In the genomic region with DNA sequence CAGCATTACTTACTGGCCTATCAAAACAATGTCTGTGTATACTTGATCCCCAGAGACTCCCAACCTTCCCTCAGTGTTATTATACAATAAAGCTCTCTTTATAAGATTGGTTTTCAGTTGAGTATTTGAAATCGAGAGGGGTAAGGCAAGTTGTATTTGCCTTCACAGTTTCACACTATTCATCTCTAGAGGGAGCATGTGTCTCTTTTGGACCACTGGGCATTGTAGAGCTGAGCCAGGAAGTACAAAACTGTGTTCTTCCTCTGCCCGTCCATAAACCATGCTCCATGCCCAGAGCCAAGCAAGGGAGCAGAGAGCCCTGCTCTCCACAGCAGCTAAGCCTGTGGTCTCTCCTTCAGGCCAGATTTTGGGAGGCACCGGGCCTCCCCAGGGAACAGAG, we compare ENCODE assay signal across 1 cellular context.
TF ChIP-seq lines count a peak whose summit lies in the region.

No MANE protein-coding gene starts in this region.

TF ChIP-seq in GM12878, 131 proteins besides CTCF, POLR2A, EP300 and RAD21 (continued from another document):
- no peak for TF ChIP-seq ETV6 (conservative IDR thresholded peaks at IDR 0.05 in 1 of 2, IDR thresholded peaks at IDR 0.05 in 1 of 2; ENCODE audit: borderline replicate concordance in 1 of 2, low read depth in 1 of 2)
- TF ChIP-seq, protein P1, sequence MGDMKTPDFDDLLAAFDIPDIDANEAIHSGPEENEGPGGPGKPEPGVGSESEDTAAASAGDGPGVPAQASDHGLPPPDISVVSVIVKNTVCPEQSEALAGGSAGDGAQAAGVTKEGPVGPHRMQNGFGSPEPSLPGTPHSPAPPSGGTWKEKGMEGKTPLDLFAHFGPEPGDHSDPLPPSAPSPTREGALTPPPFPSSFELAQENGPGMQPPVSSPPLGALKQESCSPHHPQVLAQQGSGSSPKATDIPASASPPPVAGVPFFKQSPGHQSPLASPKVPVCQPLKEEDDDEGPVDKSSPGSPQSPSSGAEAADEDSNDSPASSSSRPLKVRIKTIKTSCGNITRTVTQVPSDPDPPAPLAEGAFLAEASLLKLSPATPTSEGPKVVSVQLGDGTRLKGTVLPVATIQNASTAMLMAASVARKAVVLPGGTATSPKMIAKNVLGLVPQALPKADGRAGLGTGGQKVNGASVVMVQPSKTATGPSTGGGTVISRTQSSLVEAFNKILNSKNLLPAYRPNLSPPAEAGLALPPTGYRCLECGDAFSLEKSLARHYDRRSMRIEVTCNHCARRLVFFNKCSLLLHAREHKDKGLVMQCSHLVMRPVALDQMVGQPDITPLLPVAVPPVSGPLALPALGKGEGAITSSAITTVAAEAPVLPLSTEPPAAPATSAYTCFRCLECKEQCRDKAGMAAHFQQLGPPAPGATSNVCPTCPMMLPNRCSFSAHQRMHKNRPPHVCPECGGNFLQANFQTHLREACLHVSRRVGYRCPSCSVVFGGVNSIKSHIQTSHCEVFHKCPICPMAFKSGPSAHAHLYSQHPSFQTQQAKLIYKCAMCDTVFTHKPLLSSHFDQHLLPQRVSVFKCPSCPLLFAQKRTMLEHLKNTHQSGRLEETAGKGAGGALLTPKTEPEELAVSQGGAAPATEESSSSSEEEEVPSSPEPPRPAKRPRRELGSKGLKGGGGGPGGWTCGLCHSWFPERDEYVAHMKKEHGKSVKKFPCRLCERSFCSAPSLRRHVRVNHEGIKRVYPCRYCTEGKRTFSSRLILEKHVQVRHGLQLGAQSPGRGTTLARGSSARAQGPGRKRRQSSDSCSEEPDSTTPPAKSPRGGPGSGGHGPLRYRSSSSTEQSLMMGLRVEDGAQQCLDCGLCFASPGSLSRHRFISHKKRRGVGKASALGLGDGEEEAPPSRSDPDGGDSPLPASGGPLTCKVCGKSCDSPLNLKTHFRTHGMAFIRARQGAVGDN (IDR thresholded peaks at IDR 0.05), result no peak
- no peak for TF ChIP-seq SPI1 (IDR thresholded peaks at IDR 0.05; ENCODE audit: borderline replicate concordance, insufficient read depth, low read depth, low read length)
- TF ChIP-seq, protein P2, sequence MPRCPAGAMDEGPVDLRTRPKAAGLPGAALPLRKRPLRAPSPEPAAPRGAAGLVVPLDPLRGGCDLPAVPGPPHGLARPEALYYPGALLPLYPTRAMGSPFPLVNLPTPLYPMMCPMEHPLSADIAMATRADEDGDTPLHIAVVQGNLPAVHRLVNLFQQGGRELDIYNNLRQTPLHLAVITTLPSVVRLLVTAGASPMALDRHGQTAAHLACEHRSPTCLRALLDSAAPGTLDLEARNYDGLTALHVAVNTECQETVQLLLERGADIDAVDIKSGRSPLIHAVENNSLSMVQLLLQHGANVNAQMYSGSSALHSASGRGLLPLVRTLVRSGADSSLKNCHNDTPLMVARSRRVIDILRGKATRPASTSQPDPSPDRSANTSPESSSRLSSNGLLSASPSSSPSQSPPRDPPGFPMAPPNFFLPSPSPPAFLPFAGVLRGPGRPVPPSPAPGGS (IDR thresholded peaks at IDR 0.05; ENCODE audit: borderline replicate concordance, insufficient read depth, low read depth, low read length, poor library complexity, severe bottlenecking), result no peak
- TF ChIP-seq FOXK2 (IDR thresholded peaks at IDR 0.05), result no peak
- TF ChIP-seq, protein P3, sequence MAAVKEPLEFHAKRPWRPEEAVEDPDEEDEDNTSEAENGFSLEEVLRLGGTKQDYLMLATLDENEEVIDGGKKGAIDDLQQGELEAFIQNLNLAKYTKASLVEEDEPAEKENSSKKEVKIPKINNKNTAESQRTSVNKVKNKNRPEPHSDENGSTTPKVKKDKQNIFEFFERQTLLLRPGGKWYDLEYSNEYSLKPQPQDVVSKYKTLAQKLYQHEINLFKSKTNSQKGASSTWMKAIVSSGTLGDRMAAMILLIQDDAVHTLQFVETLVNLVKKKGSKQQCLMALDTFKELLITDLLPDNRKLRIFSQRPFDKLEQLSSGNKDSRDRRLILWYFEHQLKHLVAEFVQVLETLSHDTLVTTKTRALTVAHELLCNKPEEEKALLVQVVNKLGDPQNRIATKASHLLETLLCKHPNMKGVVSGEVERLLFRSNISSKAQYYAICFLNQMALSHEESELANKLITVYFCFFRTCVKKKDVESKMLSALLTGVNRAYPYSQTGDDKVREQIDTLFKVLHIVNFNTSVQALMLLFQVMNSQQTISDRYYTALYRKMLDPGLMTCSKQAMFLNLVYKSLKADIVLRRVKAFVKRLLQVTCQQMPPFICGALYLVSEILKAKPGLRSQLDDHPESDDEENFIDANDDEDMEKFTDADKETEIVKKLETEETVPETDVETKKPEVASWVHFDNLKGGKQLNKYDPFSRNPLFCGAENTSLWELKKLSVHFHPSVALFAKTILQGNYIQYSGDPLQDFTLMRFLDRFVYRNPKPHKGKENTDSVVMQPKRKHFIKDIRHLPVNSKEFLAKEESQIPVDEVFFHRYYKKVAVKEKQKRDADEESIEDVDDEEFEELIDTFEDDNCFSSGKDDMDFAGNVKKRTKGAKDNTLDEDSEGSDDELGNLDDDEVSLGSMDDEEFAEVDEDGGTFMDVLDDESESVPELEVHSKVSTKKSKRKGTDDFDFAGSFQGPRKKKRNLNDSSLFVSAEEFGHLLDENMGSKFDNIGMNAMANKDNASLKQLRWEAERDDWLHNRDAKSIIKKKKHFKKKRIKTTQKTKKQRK (IDR thresholded peaks at IDR 0.05; ENCODE audit: low read depth, low read length), result no peak
- no peak for TF ChIP-seq MTA2 (IDR thresholded peaks at IDR 0.05; ENCODE audit: low read depth)
- TF ChIP-seq, protein P4, sequence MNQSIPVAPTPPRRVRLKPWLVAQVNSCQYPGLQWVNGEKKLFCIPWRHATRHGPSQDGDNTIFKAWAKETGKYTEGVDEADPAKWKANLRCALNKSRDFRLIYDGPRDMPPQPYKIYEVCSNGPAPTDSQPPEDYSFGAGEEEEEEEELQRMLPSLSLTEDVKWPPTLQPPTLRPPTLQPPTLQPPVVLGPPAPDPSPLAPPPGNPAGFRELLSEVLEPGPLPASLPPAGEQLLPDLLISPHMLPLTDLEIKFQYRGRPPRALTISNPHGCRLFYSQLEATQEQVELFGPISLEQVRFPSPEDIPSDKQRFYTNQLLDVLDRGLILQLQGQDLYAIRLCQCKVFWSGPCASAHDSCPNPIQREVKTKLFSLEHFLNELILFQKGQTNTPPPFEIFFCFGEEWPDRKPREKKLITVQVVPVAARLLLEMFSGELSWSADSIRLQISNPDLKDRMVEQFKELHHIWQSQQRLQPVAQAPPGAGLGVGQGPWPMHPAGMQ (IDR thresholded peaks at IDR 0.05; ENCODE audit: borderline replicate concordance), result no peak
- TF ChIP-seq BACH1 (IDR thresholded peaks at IDR 0.05; ENCODE audit: borderline replicate concordance), result no peak
- no peak for TF ChIP-seq RUNX3 (IDR thresholded peaks at IDR 0.05; ENCODE audit: low read length)
- no peak for TF ChIP-seq CBX3 (IDR thresholded peaks at IDR 0.05; ENCODE audit: borderline replicate concordance, low read depth)
